Comparison of ENCODE assay signal across 8 cellular contexts in the genomic region with DNA sequence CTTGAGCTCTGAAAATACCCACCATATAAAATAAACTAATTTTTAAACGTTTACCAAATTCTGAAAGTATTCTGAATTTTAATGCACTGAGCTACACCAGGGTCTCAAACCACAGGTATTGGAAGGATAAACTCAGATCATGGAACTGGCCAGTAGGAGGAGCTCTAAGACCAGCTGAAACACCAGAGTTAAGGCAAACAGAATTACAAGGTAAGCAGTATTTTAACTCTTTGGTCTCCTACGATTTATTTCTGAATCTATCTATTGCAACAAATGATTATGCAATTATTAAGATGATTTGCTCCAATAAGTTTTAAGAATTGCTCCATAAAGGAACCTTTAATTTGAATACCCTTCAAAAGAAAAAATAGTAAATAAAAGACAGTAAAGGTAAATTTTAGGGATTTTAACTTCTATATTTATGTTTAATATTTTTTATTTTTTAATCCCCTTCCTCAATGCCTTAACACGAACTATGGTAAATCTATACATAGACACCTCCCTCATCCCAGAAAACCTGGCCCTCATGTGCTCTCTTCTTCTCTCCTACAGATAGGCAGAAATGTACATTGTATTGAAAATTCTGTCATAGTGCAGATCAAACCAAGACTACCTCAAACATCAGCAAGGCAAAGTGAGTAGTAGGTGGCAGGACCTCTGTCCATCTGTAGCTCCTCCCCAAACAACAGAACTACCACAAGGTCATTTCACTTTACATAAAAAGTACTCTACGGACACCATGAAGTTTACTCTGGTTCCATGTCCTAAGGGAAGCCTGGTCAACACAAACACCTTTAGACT.
DNase-seq lines count a peak whose midpoint lies in the region; ATAC-seq lines count a peak whose summit lies in the region.

No MANE protein-coding gene starts in this region.

- DNase-seq in AML-193 (lab: John Stamatoyannopoulos, UW): peak; percentile 80 to 93
- DNase-seq in NCI-H2227 treated with DMSO at 0.1 percent for 48 hours (lab: John Stamatoyannopoulos, UW): peak; percentile 3
- DNase-seq in activated CD4-positive, CD25-positive, alpha-beta regulatory T cell treated with anti-CD3 and anti-CD28 coated beads, Interleukin-2, amount 50 U/mL, for 16 hours (ENCODE audit: low read depth, low spot score): peak; percentile 61
- peak; percentile 88 for DNase-seq in cerebellar cortex (ENCODE audit: low spot score)
- DNase-seq in left kidney (ENCODE audit: low read depth, low spot score): peak; percentile 90
- peak; percentile 9 to 66 (median 31) for DNase-seq in stimulated activated CD4-positive, alpha-beta T cell treated with anti-CD3 and anti-CD28 coated beads, TNF-alpha, amount 100 ng/mL, for 4 hours (ENCODE audit: low read depth in 3 of 3)

- ATAC-seq in GM18868 (IDR thresholded peaks at IDR 0.05; ENCODE audit: unreplicated experiment) (peak; percentile 85), HG03103 (IDR thresholded peaks at IDR 0.05; ENCODE audit: low read depth, unreplicated experiment) (peak; percentile 96)

Comparison
In these comparisons a context has a peak if more than half of its experiments do, and no peak if none do; other contexts are left out.
1. Peak in every context shown above with its lines: DNase-seq and ATAC-seq.
2. DNase-seq: peak in every context shown above with its lines; median percentile 90 in left kidney; 88 in cerebellar cortex; 86 in AML-193; 61 in activated CD4-positive, CD25-positive, alpha-beta regulatory T cell treated with anti-CD3 and anti-CD28 coated beads, Interleukin-2, amount 50 U/mL, for 16 hours; 31 in stimulated activated CD4-positive, alpha-beta T cell treated with anti-CD3 and anti-CD28 coated beads, TNF-alpha, amount 100 ng/mL, for 4 hours; 3 in NCI-H2227 treated with DMSO at 0.1 percent for 48 hours.